1 cellular context compared by ENCODE assay signal in genomic region chr5:150043657-150044333, GRCh38.
TF ChIP-seq lines count a peak whose summit lies in the region.

No MANE protein-coding gene starts in this region.

TF ChIP-seq in IMR-90, 13 proteins besides CTCF, POLR2A, EP300 and RAD21:
- TF ChIP-seq ELK1 (IDR thresholded peaks at IDR 0.05; ENCODE audit: borderline replicate concordance, low read depth, low read length), result no peak
- TF ChIP-seq MAFK (IDR thresholded peaks at IDR 0.05; ENCODE audit: low read depth, low read length), result no peak
- no peak for TF ChIP-seq FOS (IDR thresholded peaks at IDR 0.05; ENCODE audit: low read depth, low read length)
- TF ChIP-seq BHLHE40 (IDR thresholded peaks at IDR 0.05; ENCODE audit: low read depth, low read length), result no peak
- TF ChIP-seq CHD1 (IDR thresholded peaks at IDR 0.05; ENCODE audit: low read depth, low read length), result no peak
- TF ChIP-seq RCOR1 (IDR thresholded peaks at IDR 0.05; ENCODE audit: insufficient replicate concordance, low read length), result no peak
- TF ChIP-seq RFX5 (IDR thresholded peaks at IDR 0.05; ENCODE audit: low read depth, low read length), result no peak
- no peak for TF ChIP-seq MXI1 (IDR thresholded peaks at IDR 0.05; ENCODE audit: borderline replicate concordance, low read depth, low read length)
- no peak for TF ChIP-seq USF2 (IDR thresholded peaks at IDR 0.05; ENCODE audit: low read depth, low read length)
TF ChIP-seq in IMR-90: peak in this region for 0.
